In the genomic region with DNA sequence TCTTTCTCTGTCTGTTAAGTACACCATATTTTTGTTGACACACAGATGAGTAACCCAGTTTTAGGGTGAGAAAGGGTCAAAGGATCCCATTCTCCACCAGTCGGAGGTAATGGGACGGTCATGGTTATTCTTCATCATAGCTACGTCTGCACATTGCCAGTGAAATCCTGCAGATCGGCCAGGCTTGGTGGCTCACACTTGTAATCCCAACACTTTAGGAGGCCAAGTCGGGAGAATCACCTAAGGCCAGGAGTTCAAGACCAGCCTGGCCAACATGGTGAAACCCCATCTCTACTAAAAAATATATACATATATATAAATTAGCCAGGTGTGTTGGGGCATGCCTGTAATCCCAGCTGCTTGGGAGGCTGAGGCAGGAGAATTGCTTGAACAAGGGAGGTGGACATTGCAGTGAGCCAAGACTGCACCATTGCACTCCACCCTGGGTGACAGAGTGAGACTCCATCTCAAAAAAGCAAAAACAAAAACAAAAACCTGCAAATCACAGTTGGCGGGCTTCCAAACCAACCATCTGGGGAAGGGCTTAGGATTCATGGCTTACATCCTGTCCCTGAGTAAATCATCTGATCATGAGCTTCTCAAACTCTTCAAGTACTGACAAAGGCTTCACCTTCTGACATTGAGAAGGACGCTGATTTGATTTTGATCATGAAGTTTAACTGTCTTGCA, we compare ENCODE assay signal across 7 cellular contexts. TPM values are rescaled to one million over a fixed set of nuclear protein-coding genes. Genes with fewer than 3 reads are reported as not detected.
"Had no signal": no experiment of that assay in that cellular context is flagged by ENCODE, and none has a peak within 500 bp of the region (broad histone marks: within the 10 kb centered on the region; RNA-seq: fewer than 3 reads in every experiment).

No MANE protein-coding gene starts in this region.

RNA-seq across cellular contexts. Expression of gene PRAMEF18, which starts 5.3 kb away (rescaled TPM):
- total RNA-seq: activated CD4-positive, alpha-beta T cell treated with anti-CD3 and anti-CD28 coated beads, Interleukin-2, amount 10 ng/mL, durations not matched to agents 7 days and 5 days; activated CD8-positive, alpha-beta memory T cell treated with anti-CD3 and anti-CD28 coated beads, Interleukin-2, amount 10 ng/mL, durations not matched to agents 7 days and 5 days; activated naive CD8-positive, alpha-beta T cell treated with anti-CD3 and anti-CD28 coated beads for 36 hours; aorta; IMR-90; SJSA1 had no signal
- polyA plus RNA-seq: aorta, IMR-90, SK-N-SH had no signal

RNA-seq across cellular contexts. Expression of gene PRAMEF5, which starts 22.8 kb away (rescaled TPM):
- total RNA-seq: activated CD4-positive, alpha-beta T cell treated with anti-CD3 and anti-CD28 coated beads, Interleukin-2, amount 10 ng/mL, durations not matched to agents 7 days and 5 days; activated CD8-positive, alpha-beta memory T cell treated with anti-CD3 and anti-CD28 coated beads, Interleukin-2, amount 10 ng/mL, durations not matched to agents 7 days and 5 days; activated naive CD8-positive, alpha-beta T cell treated with anti-CD3 and anti-CD28 coated beads for 36 hours; aorta; IMR-90; SJSA1 had no signal
- polyA plus RNA-seq: aorta, IMR-90, SK-N-SH had no signal

RNA-seq across cellular contexts. Expression of gene PRAMEF13, which starts 30.0 kb away (rescaled TPM):
- total RNA-seq: activated CD4-positive, alpha-beta T cell treated with anti-CD3 and anti-CD28 coated beads, Interleukin-2, amount 10 ng/mL, durations not matched to agents 7 days and 5 days; activated CD8-positive, alpha-beta memory T cell treated with anti-CD3 and anti-CD28 coated beads, Interleukin-2, amount 10 ng/mL, durations not matched to agents 7 days and 5 days; activated naive CD8-positive, alpha-beta T cell treated with anti-CD3 and anti-CD28 coated beads for 36 hours; aorta; IMR-90; SJSA1 had no signal
- polyA plus RNA-seq: aorta, IMR-90, SK-N-SH had no signal

RNA-seq across cellular contexts. Expression of gene PRAMEF8, which starts 53.7 kb away (rescaled TPM):
- total RNA-seq: activated CD4-positive, alpha-beta T cell treated with anti-CD3 and anti-CD28 coated beads, Interleukin-2, amount 10 ng/mL, durations not matched to agents 7 days and 5 days; activated CD8-positive, alpha-beta memory T cell treated with anti-CD3 and anti-CD28 coated beads, Interleukin-2, amount 10 ng/mL, durations not matched to agents 7 days and 5 days; activated naive CD8-positive, alpha-beta T cell treated with anti-CD3 and anti-CD28 coated beads for 36 hours; aorta; IMR-90; SJSA1 had no signal
- polyA plus RNA-seq: aorta, IMR-90, SK-N-SH had no signal

RNA-seq across cellular contexts. Expression of gene PRAMEF9, which starts 59.6 kb away (rescaled TPM):
- total RNA-seq: activated CD4-positive, alpha-beta T cell treated with anti-CD3 and anti-CD28 coated beads, Interleukin-2, amount 10 ng/mL, durations not matched to agents 7 days and 5 days; activated CD8-positive, alpha-beta memory T cell treated with anti-CD3 and anti-CD28 coated beads, Interleukin-2, amount 10 ng/mL, durations not matched to agents 7 days and 5 days; activated naive CD8-positive, alpha-beta T cell treated with anti-CD3 and anti-CD28 coated beads for 36 hours; aorta; IMR-90; SJSA1 had no signal
- polyA plus RNA-seq: aorta, IMR-90, SK-N-SH had no signal
